ENCODE assay signal across 8 cellular contexts in the genomic region with DNA sequence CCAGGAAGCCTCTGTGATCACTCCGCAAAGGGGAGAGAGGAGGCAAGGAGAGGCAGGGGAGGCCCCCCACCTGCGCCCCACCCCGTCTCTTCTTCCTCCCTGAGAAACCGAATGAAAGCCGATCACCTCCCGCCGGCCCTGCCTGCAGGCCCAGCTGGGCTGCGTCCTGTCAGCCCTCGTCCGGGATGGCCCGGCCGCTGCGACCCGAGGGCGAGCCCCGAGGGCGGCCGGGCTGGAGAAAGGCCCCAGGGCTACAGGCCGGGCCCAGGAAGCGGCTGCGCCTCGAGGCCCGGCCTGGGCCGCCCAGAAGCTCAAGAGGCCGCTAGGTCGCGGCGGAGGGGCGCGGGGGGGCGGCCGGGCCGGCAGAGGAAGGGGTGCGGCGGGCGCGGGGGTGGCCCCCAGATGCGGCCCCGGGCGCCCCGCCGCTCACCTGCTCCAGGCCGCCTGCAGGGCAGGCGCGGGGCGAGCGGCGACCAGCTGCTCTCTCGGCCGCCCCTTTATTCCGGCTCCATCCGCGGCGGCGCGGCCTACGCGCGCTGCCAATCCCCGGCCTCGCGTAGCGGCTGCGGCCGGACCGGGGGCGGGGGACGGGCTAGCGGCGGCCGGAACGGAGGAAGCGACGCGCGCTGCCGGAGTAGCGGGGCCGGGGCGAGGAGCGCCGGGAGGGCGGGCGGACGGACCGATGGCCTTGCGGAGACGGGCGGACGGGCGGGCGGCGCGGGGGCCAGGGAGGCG. TPM values are rescaled to one million over a fixed set of nuclear protein-coding genes. Genes with fewer than 3 reads are reported as not detected.
DNase-seq lines count a peak whose midpoint lies in the region; ATAC-seq and TF ChIP-seq lines count a peak whose summit lies in the region.

A gene (minus strand): TSS at position 702 of the 735 bp plus-strand sequence. CDS start 2,407 bp downstream, outside the sequence.

- H3K36me3 Mint-ChIP-seq in chondrocyte (ENCODE audit: low read depth) (peaks cover 8% of the 10 kb centered on the region), memory B cell (peaks cover 12% of the 10 kb centered on the region)

- peak within 1 kb of the TSS; percentile 74 for H3K9ac ChIP-seq in PC-3 (ENCODE audit: low read length)

- POLR2A ChIA-PET in PC-3 (lab: Charles Lee; ENCODE audit: unreplicated experiment), result no interaction called here

- TF ChIP-seq CTCF in PC-3 (conservative IDR thresholded peaks at IDR 0.05; ENCODE audit: low read depth, low read length) (no peak), chondrocyte (IDR thresholded peaks at IDR 0.05) (no peak), tibial nerve (IDR thresholded peaks at IDR 0.05) (no peak)

- intact Hi-C loops in PC-3 (cut with micrococcal nuclease), result loop anchor here (2.0 to 10.0 kb wide), 4 partner anchors 195 to 423 kb away; a partner anchor contains a TSS

- no peak for TF ChIP-seq EP300 in tibial nerve (IDR thresholded peaks at IDR 0.05)

- H3K9me3 ChIP-seq in PC-3 (ENCODE audit: low read length), result no peaks in the 10 kb centered on the region
- H3K9me3 ChIP-seq in tibial nerve, result no peaks in the 10 kb centered on the region

- H3K27me3 ChIP-seq in PC-3 (ENCODE audit: low read length), result no peaks in the 10 kb centered on the region
- no peaks in the 10 kb centered on the region for H3K27me3 ChIP-seq in tibial nerve

- TF ChIP-seq POLR2A in tibial nerve (IDR thresholded peaks at IDR 0.05), result no peak

- no peaks in the 10 kb centered on the region for H3K9me3 Mint-ChIP-seq in chondrocyte (ENCODE audit: low read depth)
- H3K9me3 Mint-ChIP-seq in memory B cell, result no peaks in the 10 kb centered on the region

- H3K4me3 Mint-ChIP-seq in chondrocyte (ENCODE audit: unreplicated experiment), result peak within 1 kb of the TSS; percentile 86
- H3K4me3 Mint-ChIP-seq in memory B cell, result peak within 1 kb of the TSS; percentile 90

- H3K36me3 ChIP-seq in PC-3 (ENCODE audit: low read depth, low read length), result no peaks in the 10 kb centered on the region
- H3K36me3 ChIP-seq in tibial nerve, result peaks cover 3 to 44% (median 14%) of the 10 kb centered on the region in 3 donors

- H3K27ac ChIP-seq in PC-3 (ENCODE audit: low read length) (peak within 1 kb of the TSS; percentile 41; the same call in 1 of the 2 replicates), tibial nerve (peak within 1 kb of the TSS; percentile 79 to 94 (median 91))

- H3K4me3 ChIP-seq in PC-3 (ENCODE audit: low read length) (peak within 1 kb of the TSS; percentile 94), tibial nerve (peak within 1 kb of the TSS; percentile 64 to 90 (median 80))

- no peaks in the 10 kb centered on the region for H3K9me2 ChIP-seq in PC-3 (replicated peaks; ENCODE audit: low read length)

- BruUV-seq in PC-3 (replicated peaks; lab: Mats Ljungman, UMichigan), result no TSS peak

- peak within 1 kb of the TSS; percentile 82 for H2AFZ ChIP-seq in PC-3 (ENCODE audit: low read length)

- DNase-seq in NCI-H2227 (lab: John Stamatoyannopoulos, UW; ENCODE audit: unreplicated experiment) (peak; percentile 49), NCI-H2227 treated with DMSO at 0.1 percent for 48 hours (lab: John Stamatoyannopoulos, UW) (no peak), PC-3 (no peak), chondrocyte (ENCODE audit: low spot score) (no peak), memory B cell (ENCODE audit: low spot score in 2 of 2) (no peak), tibial nerve (ENCODE audit: low spot score in 2 of 2) (no peak), NOMO-1 treated with DMSO at 0.1 percent for 48 hours (lab: John Stamatoyannopoulos, UW; ENCODE audit: unreplicated experiment) (no peak)

- no peaks in the 10 kb centered on the region for H3F3A ChIP-seq in PC-3 (ENCODE audit: low read length, unreplicated experiment)

- no peaks in the 10 kb centered on the region for H4K20me1 ChIP-seq in PC-3 (ENCODE audit: low read length)

- CTCF ChIA-PET in PC-3 (lab: Charles Lee), result interaction anchor here (0.6 to 0.8 kb wide), 2 partner anchors 122 to 198 kb away, joined by 3 to 4 read pairs; a partner anchor contains a TSS

- H3K27ac Mint-ChIP-seq in chondrocyte (ENCODE audit: unreplicated experiment) (peak within 1 kb of the TSS; percentile 73), memory B cell (peak within 1 kb of the TSS; percentile 87)

- no peaks in the 10 kb centered on the region for H3K27me3 Mint-ChIP-seq in chondrocyte (ENCODE audit: low read depth)
- H3K27me3 Mint-ChIP-seq in memory B cell, result no peaks in the 10 kb centered on the region

- peak within 1 kb of the TSS; percentile 98 for H3K4me2 ChIP-seq in PC-3 (ENCODE audit: low read length)

- no peaks in the 10 kb centered on the region for H3K79me2 ChIP-seq in PC-3 (ENCODE audit: low read length)

- WGBS in tibial nerve, 2 donors, result 2 to 4% methylated on average over 26 to 28 of the region's 95 CpGs

- ATAC-seq in HG02588 (IDR thresholded peaks at IDR 0.05; ENCODE audit: unreplicated experiment), result peak; percentile 19
- peak; percentile 3 for ATAC-seq in PC-3
- peak; percentile 30 for ATAC-seq in memory B cell (ENCODE audit: low read depth)

- H3K4me1 ChIP-seq in PC-3 (ENCODE audit: insufficient read depth, low read length), result peaks cover 18% of the 10 kb centered on the region
- peaks cover 0 to 48% (median 22%) of the 10 kb centered on the region in 4 donors for H3K4me1 ChIP-seq in tibial nerve

- H3K4me1 Mint-ChIP-seq in chondrocyte (ENCODE audit: low read depth) (peaks cover 34% of the 10 kb centered on the region), memory B cell (peaks cover 26% of the 10 kb centered on the region)

RNA-seq across cellular contexts. Expression of the gene that starts here (rescaled TPM):
- 2.2 TPM in 2 replicates for total RNA-seq in PC-3 (2014; rRNA removed)
- total RNA-seq in chondrocyte, result 9.2 to 12.0 TPM (median 11.9 TPM) in 3 replicates
- total RNA-seq in tibial nerve, result 10 to 100 TPM in 1 of 4 donors, 1 to 10 TPM in 3; 7.5 to 11.6 (median 9.1) TPM
